Comparison of ENCODE assay signal across 1 cellular context in genomic region chr1:237864338-237865244, GRCh38.
TF ChIP-seq lines count a peak whose summit lies in the region.

No MANE protein-coding gene starts in this region.

TF ChIP-seq in K562, 482 proteins besides CTCF, POLR2A, EP300 and RAD21 (continued from another document):
- TF ChIP-seq, protein P1, sequence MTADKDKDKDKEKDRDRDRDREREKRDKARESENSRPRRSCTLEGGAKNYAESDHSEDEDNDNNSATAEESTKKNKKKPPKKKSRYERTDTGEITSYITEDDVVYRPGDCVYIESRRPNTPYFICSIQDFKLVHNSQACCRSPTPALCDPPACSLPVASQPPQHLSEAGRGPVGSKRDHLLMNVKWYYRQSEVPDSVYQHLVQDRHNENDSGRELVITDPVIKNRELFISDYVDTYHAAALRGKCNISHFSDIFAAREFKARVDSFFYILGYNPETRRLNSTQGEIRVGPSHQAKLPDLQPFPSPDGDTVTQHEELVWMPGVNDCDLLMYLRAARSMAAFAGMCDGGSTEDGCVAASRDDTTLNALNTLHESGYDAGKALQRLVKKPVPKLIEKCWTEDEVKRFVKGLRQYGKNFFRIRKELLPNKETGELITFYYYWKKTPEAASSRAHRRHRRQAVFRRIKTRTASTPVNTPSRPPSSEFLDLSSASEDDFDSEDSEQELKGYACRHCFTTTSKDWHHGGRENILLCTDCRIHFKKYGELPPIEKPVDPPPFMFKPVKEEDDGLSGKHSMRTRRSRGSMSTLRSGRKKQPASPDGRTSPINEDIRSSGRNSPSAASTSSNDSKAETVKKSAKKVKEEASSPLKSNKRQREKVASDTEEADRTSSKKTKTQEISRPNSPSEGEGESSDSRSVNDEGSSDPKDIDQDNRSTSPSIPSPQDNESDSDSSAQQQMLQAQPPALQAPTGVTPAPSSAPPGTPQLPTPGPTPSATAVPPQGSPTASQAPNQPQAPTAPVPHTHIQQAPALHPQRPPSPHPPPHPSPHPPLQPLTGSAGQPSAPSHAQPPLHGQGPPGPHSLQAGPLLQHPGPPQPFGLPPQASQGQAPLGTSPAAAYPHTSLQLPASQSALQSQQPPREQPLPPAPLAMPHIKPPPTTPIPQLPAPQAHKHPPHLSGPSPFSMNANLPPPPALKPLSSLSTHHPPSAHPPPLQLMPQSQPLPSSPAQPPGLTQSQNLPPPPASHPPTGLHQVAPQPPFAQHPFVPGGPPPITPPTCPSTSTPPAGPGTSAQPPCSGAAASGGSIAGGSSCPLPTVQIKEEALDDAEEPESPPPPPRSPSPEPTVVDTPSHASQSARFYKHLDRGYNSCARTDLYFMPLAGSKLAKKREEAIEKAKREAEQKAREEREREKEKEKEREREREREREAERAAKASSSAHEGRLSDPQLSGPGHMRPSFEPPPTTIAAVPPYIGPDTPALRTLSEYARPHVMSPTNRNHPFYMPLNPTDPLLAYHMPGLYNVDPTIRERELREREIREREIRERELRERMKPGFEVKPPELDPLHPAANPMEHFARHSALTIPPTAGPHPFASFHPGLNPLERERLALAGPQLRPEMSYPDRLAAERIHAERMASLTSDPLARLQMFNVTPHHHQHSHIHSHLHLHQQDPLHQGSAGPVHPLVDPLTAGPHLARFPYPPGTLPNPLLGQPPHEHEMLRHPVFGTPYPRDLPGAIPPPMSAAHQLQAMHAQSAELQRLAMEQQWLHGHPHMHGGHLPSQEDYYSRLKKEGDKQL (CRISPR knock-in tag; IDR thresholded peaks at IDR 0.05; ENCODE audit: borderline replicate concordance) = no peak
- peak; percentile 42; the same call in 1 of the 2 replicates for TF ChIP-seq STAG1 (CRISPR knock-in tag; IDR thresholded peaks at IDR 0.05; ENCODE audit: borderline replicate concordance)
- TF ChIP-seq SAFB (IDR thresholded peaks at IDR 0.05; ENCODE audit: borderline replicate concordance, low read depth, low read length) = no peak
- 0 out of 2 replicates have a peak, but pooled peaks have one; percentile 24 for TF ChIP-seq RB1 (IDR thresholded peaks at IDR 0.05; ENCODE audit: low read depth)
- no peak for TF ChIP-seq HSF4 (CRISPR knock-in tag; IDR thresholded peaks at IDR 0.05; ENCODE audit: borderline replicate concordance)
- TF ChIP-seq CAMTA2 (CRISPR knock-in tag; conservative IDR thresholded peaks at IDR 0.05) = no peak
- TF ChIP-seq PCBP1 (IDR thresholded peaks at IDR 0.05; ENCODE audit: low read depth, low read length, poor library complexity, severe bottlenecking) = no peak
- TF ChIP-seq SMC3 (conservative IDR thresholded peaks at IDR 0.05; ENCODE audit: insufficient read depth, low read depth, low read length) = peak; percentile 62; the same call in 1 of the 2 replicates
